Comparison of ENCODE assay signal across 1 cellular context in the genomic region with DNA sequence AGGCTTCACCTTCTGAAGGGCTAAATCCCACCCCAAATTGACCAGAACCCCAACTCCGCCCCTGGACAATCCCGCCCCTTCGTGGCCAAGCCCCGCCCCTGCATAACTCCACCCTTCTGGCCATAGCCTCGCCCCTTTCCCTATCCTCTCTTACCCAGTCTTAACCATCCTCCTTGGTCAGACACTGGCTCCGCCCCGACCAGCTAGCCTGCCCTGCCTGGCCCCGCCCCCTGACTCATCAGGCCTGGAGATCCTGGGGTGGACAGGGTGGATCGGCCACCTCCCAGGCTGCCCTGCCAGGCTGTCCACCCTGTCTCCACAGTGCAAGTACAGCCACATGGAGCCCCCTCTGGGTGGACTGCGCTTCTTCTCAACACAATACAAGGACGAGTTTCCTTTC.
A peak's percentile ranks its signal among the peaks of the same experiment; 100 is the strongest.
TF ChIP-seq lines count a peak whose summit lies in the region.

No MANE protein-coding gene starts in this region.

TF ChIP-seq in K562, 482 proteins besides CTCF, POLR2A, EP300 and RAD21 (continued from another document and continues in another):
- TF ChIP-seq ETS1 (conservative IDR thresholded peaks at IDR 0.05; ENCODE audit: control insufficient read depth, low read depth, low read length) = no peak
- TF ChIP-seq, protein P1, sequence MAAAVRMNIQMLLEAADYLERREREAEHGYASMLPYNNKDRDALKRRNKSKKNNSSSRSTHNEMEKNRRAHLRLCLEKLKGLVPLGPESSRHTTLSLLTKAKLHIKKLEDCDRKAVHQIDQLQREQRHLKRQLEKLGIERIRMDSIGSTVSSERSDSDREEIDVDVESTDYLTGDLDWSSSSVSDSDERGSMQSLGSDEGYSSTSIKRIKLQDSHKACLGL (CRISPR knock-in tag; IDR thresholded peaks at IDR 0.05; ENCODE audit: borderline replicate concordance, poor library complexity, severe bottlenecking) = no peak
- no peak for TF ChIP-seq NR4A1 (CRISPR knock-in tag; IDR thresholded peaks at IDR 0.05)
- no peak for TF ChIP-seq NR4A1 (tag; IDR thresholded peaks at IDR 0.05)
- peak; percentile 63 for TF ChIP-seq EHMT2 (IDR thresholded peaks at IDR 0.05)
- TF ChIP-seq ZNF121 (CRISPR knock-in tag; conservative IDR thresholded peaks at IDR 0.05) = no peak
- TF ChIP-seq ZNF217 (CRISPR knock-in tag; IDR thresholded peaks at IDR 0.05) = no peak
- TF ChIP-seq TARDBP (IDR thresholded peaks at IDR 0.05) = no peak
- TF ChIP-seq ILF3 (IDR thresholded peaks at IDR 0.05; ENCODE audit: borderline replicate concordance) = no peak
- TF ChIP-seq BRF1 (IDR thresholded peaks at IDR 0.05; ENCODE audit: borderline replicate concordance, extremely low read depth, insufficient read length) = no peak
- TF ChIP-seq DNMT1 (IDR thresholded peaks at IDR 0.05) = no peak
- TF ChIP-seq CBFA2T2 (conservative IDR thresholded peaks at IDR 0.05) = no peak
- TF ChIP-seq, protein P2, sequence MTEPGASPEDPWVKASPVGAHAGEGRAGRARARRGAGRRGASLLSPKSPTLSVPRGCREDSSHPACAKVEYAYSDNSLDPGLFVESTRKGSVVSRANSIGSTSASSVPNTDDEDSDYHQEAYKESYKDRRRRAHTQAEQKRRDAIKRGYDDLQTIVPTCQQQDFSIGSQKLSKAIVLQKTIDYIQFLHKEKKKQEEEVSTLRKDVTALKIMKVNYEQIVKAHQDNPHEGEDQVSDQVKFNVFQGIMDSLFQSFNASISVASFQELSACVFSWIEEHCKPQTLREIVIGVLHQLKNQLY (CRISPR knock-in tag; conservative IDR thresholded peaks at IDR 0.05) = no peak
- peak; percentile 5 for TF ChIP-seq MEIS2 (IDR thresholded peaks at IDR 0.05; ENCODE audit: partially characterized antibody)
- TF ChIP-seq GATAD2B (IDR thresholded peaks at IDR 0.05; ENCODE audit: borderline replicate concordance) = no peak
- no peak for TF ChIP-seq MEF2A (IDR thresholded peaks at IDR 0.05; ENCODE audit: control insufficient read depth, low read depth, low read length)
- TF ChIP-seq, protein P3, sequence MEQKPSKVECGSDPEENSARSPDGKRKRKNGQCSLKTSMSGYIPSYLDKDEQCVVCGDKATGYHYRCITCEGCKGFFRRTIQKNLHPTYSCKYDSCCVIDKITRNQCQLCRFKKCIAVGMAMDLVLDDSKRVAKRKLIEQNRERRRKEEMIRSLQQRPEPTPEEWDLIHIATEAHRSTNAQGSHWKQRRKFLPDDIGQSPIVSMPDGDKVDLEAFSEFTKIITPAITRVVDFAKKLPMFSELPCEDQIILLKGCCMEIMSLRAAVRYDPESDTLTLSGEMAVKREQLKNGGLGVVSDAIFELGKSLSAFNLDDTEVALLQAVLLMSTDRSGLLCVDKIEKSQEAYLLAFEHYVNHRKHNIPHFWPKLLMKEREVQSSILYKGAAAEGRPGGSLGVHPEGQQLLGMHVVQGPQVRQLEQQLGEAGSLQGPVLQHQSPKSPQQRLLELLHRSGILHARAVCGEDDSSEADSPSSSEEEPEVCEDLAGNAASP (IDR thresholded peaks at IDR 0.05) = no peak
- TF ChIP-seq SP1 (CRISPR knock-in tag; IDR thresholded peaks at IDR 0.05) = peak; percentile 72
- TF ChIP-seq GATAD2A (IDR thresholded peaks at IDR 0.05) = no peak
- TF ChIP-seq TGIF2 (CRISPR knock-in tag; IDR thresholded peaks at IDR 0.05) = no peak
- TF ChIP-seq SRF (CRISPR knock-in tag; IDR thresholded peaks at IDR 0.05) = peak in 1 of 2 experiments; percentile 58; a peak in 1 of 4 replicates
- TF ChIP-seq E4F1 (CRISPR knock-in tag; IDR thresholded peaks at IDR 0.05; ENCODE audit: borderline replicate concordance) = no peak
- TF ChIP-seq TSC22D4 (tag; IDR thresholded peaks at IDR 0.05) = no peak
- 0 out of 2 replicates have a peak, but pooled peaks have one; percentile 30 for TF ChIP-seq RBFOX2 (IDR thresholded peaks at IDR 0.05; ENCODE audit: low read depth, low read length)
- TF ChIP-seq, protein P4, sequence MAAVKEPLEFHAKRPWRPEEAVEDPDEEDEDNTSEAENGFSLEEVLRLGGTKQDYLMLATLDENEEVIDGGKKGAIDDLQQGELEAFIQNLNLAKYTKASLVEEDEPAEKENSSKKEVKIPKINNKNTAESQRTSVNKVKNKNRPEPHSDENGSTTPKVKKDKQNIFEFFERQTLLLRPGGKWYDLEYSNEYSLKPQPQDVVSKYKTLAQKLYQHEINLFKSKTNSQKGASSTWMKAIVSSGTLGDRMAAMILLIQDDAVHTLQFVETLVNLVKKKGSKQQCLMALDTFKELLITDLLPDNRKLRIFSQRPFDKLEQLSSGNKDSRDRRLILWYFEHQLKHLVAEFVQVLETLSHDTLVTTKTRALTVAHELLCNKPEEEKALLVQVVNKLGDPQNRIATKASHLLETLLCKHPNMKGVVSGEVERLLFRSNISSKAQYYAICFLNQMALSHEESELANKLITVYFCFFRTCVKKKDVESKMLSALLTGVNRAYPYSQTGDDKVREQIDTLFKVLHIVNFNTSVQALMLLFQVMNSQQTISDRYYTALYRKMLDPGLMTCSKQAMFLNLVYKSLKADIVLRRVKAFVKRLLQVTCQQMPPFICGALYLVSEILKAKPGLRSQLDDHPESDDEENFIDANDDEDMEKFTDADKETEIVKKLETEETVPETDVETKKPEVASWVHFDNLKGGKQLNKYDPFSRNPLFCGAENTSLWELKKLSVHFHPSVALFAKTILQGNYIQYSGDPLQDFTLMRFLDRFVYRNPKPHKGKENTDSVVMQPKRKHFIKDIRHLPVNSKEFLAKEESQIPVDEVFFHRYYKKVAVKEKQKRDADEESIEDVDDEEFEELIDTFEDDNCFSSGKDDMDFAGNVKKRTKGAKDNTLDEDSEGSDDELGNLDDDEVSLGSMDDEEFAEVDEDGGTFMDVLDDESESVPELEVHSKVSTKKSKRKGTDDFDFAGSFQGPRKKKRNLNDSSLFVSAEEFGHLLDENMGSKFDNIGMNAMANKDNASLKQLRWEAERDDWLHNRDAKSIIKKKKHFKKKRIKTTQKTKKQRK (IDR thresholded peaks at IDR 0.05; ENCODE audit: borderline replicate concordance, low read depth, low read length) = no peak
- no peak for TF ChIP-seq PRPF4 (IDR thresholded peaks at IDR 0.05; ENCODE audit: insufficient read depth, low read depth, low read length, poor library complexity, severe bottlenecking)
- no peak for TF ChIP-seq THAP12 (CRISPR knock-in tag; IDR thresholded peaks at IDR 0.05)
- no peak for TF ChIP-seq SAFB2 (IDR thresholded peaks at IDR 0.05; ENCODE audit: borderline replicate concordance, low read depth, low read length, severe bottlenecking)
- TF ChIP-seq MTF1 (CRISPR knock-in tag; IDR thresholded peaks at IDR 0.05; ENCODE audit: borderline replicate concordance) = no peak
- TF ChIP-seq ZFX (CRISPR knock-in tag; IDR thresholded peaks at IDR 0.05) = no peak
- peak; percentile 10; the same call in 1 of the 2 replicates for TF ChIP-seq MAFK (IDR thresholded peaks at IDR 0.05; ENCODE audit: low read length)
- peak; percentile 58; the same call in 1 of the 2 replicates for TF ChIP-seq TFAP4 (CRISPR knock-in tag; IDR thresholded peaks at IDR 0.05; ENCODE audit: borderline replicate concordance)
- TF ChIP-seq OTX1 (CRISPR knock-in tag; IDR thresholded peaks at IDR 0.05) = no peak
- no peak for TF ChIP-seq RUNX1 (IDR thresholded peaks at IDR 0.05; ENCODE audit: low read depth)
- TF ChIP-seq, protein P5, sequence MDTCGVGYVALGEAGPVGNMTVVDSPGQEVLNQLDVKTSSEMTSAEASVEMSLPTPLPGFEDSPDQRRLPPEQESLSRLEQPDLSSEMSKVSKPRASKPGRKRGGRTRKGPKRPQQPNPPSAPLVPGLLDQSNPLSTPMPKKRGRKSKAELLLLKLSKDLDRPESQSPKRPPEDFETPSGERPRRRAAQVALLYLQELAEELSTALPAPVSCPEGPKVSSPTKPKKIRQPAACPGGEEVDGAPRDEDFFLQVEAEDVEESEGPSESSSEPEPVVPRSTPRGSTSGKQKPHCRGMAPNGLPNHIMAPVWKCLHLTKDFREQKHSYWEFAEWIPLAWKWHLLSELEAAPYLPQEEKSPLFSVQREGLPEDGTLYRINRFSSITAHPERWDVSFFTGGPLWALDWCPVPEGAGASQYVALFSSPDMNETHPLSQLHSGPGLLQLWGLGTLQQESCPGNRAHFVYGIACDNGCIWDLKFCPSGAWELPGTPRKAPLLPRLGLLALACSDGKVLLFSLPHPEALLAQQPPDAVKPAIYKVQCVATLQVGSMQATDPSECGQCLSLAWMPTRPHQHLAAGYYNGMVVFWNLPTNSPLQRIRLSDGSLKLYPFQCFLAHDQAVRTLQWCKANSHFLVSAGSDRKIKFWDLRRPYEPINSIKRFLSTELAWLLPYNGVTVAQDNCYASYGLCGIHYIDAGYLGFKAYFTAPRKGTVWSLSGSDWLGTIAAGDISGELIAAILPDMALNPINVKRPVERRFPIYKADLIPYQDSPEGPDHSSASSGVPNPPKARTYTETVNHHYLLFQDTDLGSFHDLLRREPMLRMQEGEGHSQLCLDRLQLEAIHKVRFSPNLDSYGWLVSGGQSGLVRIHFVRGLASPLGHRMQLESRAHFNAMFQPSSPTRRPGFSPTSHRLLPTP (IDR thresholded peaks at IDR 0.05; ENCODE audit: borderline replicate concordance, extremely low read depth, insufficient read length) = no peak
- TF ChIP-seq POLR2G (IDR thresholded peaks at IDR 0.05; ENCODE audit: low read depth, low read length) = no peak
- TF ChIP-seq ZNF232 (CRISPR knock-in tag; IDR thresholded peaks at IDR 0.05) = no peak
- peak; percentile 27 to 47; a peak in 1 of 4 replicates for TF ChIP-seq NRF1 (conservative IDR thresholded peaks at IDR 0.05 in 1 of 2, IDR thresholded peaks at IDR 0.05 in 1 of 2)
- no peak for TF ChIP-seq NCOA1 (IDR thresholded peaks at IDR 0.05; ENCODE audit: low read depth)
- TF ChIP-seq MCM2 (IDR thresholded peaks at IDR 0.05; ENCODE audit: low read depth) = no peak
- TF ChIP-seq MYBL2 (IDR thresholded peaks at IDR 0.05; ENCODE audit: low read depth) = no peak
- TF ChIP-seq MYBL2 (CRISPR knock-in tag; IDR thresholded peaks at IDR 0.05; ENCODE audit: borderline replicate concordance) = no peak
- TF ChIP-seq ZNF655 (CRISPR knock-in tag; IDR thresholded peaks at IDR 0.05) = no peak
- no peak for TF ChIP-seq GABPB1 (CRISPR knock-in tag; IDR thresholded peaks at IDR 0.05)
- no peak for TF ChIP-seq PRMT5 (CRISPR knock-in tag; IDR thresholded peaks at IDR 0.05)
- no peak for TF ChIP-seq PTRF (tag; IDR thresholded peaks at IDR 0.05)
- no peak for TF ChIP-seq NR3C1 (CRISPR knock-in tag; IDR thresholded peaks at IDR 0.05)
- TF ChIP-seq HDGF (IDR thresholded peaks at IDR 0.05) = no peak
- no peak for TF ChIP-seq EWSR1 (IDR thresholded peaks at IDR 0.05; ENCODE audit: borderline replicate concordance, low read depth, partially characterized antibody)
- 0 out of 2 replicates have a peak, but pooled peaks have one; percentile 9 for TF ChIP-seq ARID1B (IDR thresholded peaks at IDR 0.05)
- TF ChIP-seq CBX3 (IDR thresholded peaks at IDR 0.05; ENCODE audit: borderline replicate concordance in 1 of 2, low read length in 2 of 2) = no peak
- TF ChIP-seq TCF3 (CRISPR knock-in tag; IDR thresholded peaks at IDR 0.05) = no peak
